In the genomic region with DNA sequence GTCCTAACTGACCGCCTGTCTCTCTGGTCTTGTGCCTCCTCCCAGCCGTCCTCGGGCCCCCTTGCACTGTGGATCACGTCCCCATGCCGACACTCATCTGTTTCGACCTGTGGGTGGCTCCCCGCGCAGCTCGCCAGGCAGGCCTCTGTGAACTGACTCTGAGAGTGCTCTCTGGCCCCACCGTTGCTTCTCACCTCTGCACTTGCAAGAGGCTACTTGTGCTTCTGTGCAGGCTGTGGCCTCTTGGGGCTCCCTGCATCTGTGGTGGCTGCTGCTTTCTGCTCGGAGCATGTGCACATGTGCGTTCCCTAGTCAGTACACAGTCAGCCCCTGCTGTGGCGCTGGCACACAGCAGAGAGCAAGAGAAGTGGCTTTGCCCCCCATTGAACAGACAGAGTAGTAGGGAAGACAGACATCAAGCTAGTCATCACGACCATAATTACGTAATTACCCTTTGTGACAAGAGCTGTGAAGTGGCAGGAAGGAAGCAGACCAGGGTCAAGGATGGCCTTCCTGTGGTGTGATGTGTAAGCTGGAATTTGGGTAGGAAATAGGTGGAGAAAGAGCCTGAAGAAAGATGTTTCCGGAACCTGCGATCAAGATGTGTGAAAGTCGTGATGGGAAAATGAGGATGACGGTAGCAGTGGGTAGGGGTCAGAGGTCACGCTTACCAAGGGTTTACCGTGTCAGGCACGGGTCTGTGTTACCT, we compare ENCODE assay signal across 11 cellular contexts.
DNase-seq lines count a peak whose midpoint lies in the region; ATAC-seq, FAIRE-seq and TF ChIP-seq lines count a peak whose summit lies in the region.
"Had no signal": no experiment of that assay in that cellular context is flagged by ENCODE, and none has a peak within 500 bp of the region (broad histone marks: within the 10 kb centered on the region; RNA-seq: fewer than 3 reads in every experiment).

No MANE protein-coding gene starts in this region.

- POLR2A ChIA-PET in H1 (lab: Charles Lee; ENCODE audit: partially characterized antibody), result interaction anchor here (1.4 kb wide), 1 partner anchor 275 kb away, joined by 4 read pairs; no protein-coding TSS in a partner anchor

- H3K9me3 ChIP-seq in H1 (ENCODE audit: insufficient read depth in 2 of 2, low read depth in 1 of 2, low read length in 1 of 2), result no peaks in the 10 kb centered on the region
- H3K9me3 ChIP-seq in trophoblast cell (ENCODE audit: insufficient read depth, low read depth, low read length), result no peaks in the 10 kb centered on the region

- H3K18ac ChIP-seq in H1 (ENCODE audit: extremely low read depth, low read length) (no peak overlapping the region), trophoblast cell (ENCODE audit: low read length) (no peak overlapping the region)

- H3K14ac ChIP-seq in H1 (ENCODE audit: insufficient read length), result no peak overlapping the region
- H3K14ac ChIP-seq in trophoblast cell (ENCODE audit: low read length), result no peak overlapping the region

- H3K56ac ChIP-seq in H1 (replicated peaks; ENCODE audit: insufficient read length, low read depth, low read length), result no peak overlapping the region

- no peak overlapping the region; the same call in 1 of the 2 replicates for H2BK15ac ChIP-seq in H1 (ENCODE audit: low read length)

- H2AK5ac ChIP-seq in H1 (ENCODE audit: low read depth, low read length) (peak overlapping the region; percentile 29), trophoblast cell (ENCODE audit: low read length) (no peak overlapping the region)

- DNase-seq in GM12865 (ENCODE audit: low read depth) (peak; percentile 5), NB4 (ENCODE audit: low read depth) (peak; percentile 70), H1 (ENCODE audit: low read depth in 1 of 2, low spot score in 2 of 2) (no peak), trophoblast cell (no peak), COLO668 (lab: John Stamatoyannopoulos, UW; ENCODE audit: unreplicated experiment) (no peak)
- DNase-seq: DMS153, foreskin keratinocyte, NCI-H510A treated with DMSO at 0.1 percent for 48 hours had no signal

- 89% methylated on average over 22 of the region's 22 CpGs; no CpG with 5 or more reads in 1 of the 2 experiments for WGBS in H1 (ENCODE audit: extremely low coverage in 1 of 2, insufficient coverage in 1 of 2, insufficient read length in 1 of 2, insufficient replicate concordance in 2 of 2, low coverage in 1 of 2, low lambda C conversion rate in 2 of 2, missing lambda C conversion rate in 1 of 2), 2 experiments
- WGBS in trophoblast cell (ENCODE audit: extremely low coverage, insufficient coverage, insufficient read length), result no CpG with 5 or more reads among the region's 22 CpGs

- no peak overlapping the region for H4K12ac ChIP-seq in trophoblast cell (ENCODE audit: low read depth, low read length)

- no peaks in the 10 kb centered on the region for H4K20me1 ChIP-seq in H1 (replicated peaks in 1 of 2; ENCODE audit: control insufficient read depth in 1 of 2, insufficient read depth in 2 of 2, low read length in 2 of 2)

- H4K8ac ChIP-seq in H1 (ENCODE audit: extremely low read depth, insufficient read depth, low read length) (peak overlapping the region; percentile 64), trophoblast cell (ENCODE audit: low read depth, low read length) (no peak overlapping the region)

- H3K4me1 ChIP-seq in H1 (replicated peaks in 1 of 4; ENCODE audit: control insufficient read depth in 3 of 4, insufficient read depth in 4 of 4, low read length in 3 of 4), result peaks cover 0 to 14% (median 7%) of the 10 kb centered on the region in 4 experiments; a peak in 5 of 7 replicates
- H3K4me1 ChIP-seq in trophoblast cell (ENCODE audit: control insufficient read depth in 1 of 2, insufficient read depth in 2 of 2, low read length in 2 of 2), result peaks cover 5 to 18% of the 10 kb centered on the region in 2 experiments
- H3K4me1 ChIP-seq: foreskin keratinocyte had no signal

- no peaks in the 10 kb centered on the region for H3K27me3 ChIP-seq in H1 (replicated peaks in 1 of 4; ENCODE audit: control insufficient read depth in 3 of 4, extremely low read depth in 1 of 4, insufficient read depth in 3 of 4, low read length in 3 of 4)
- no peaks in the 10 kb centered on the region for H3K27me3 ChIP-seq in trophoblast cell (ENCODE audit: insufficient read depth, low read length)
- H3K27me3 ChIP-seq: foreskin keratinocyte had no signal

- H3K4ac ChIP-seq in H1 (replicated peaks; ENCODE audit: insufficient read length, low read depth, low read length) (no peak overlapping the region), trophoblast cell (ENCODE audit: low read depth, low read length) (no peak overlapping the region)

- H2BK12ac ChIP-seq in H1 (ENCODE audit: low read depth, low read length), result no peak overlapping the region; the same call in 1 of the 2 replicates
- no peak overlapping the region for H2BK12ac ChIP-seq in trophoblast cell (ENCODE audit: low read length)

- TF ChIP-seq CTCF in GM12865 (IDR thresholded peaks at IDR 0.05; ENCODE audit: insufficient read depth, low read depth, low read length, missing control alignments) (no peak), NB4 (IDR thresholded peaks at IDR 0.05; ENCODE audit: low read depth, low read length) (no peak), H1 (IDR thresholded peaks at IDR 0.05; ENCODE audit: control extremely low read depth in 1 of 3, insufficient read depth in 1 of 3, low read depth in 1 of 3, low read length in 3 of 3) (no peak)

- H3K23ac ChIP-seq in H1 (ENCODE audit: insufficient read length) (no peak overlapping the region), trophoblast cell (ENCODE audit: low read length) (no peak overlapping the region)

- H3K79me2 ChIP-seq in H1 (ENCODE audit: control insufficient read depth in 1 of 2, insufficient read depth in 2 of 2, low read length in 2 of 2) (no peaks in the 10 kb centered on the region), trophoblast cell (ENCODE audit: control insufficient read depth, insufficient read depth, low read length, poor library complexity) (no peaks in the 10 kb centered on the region)

- no peak for TF ChIP-seq RAD21 in H1 (IDR thresholded peaks at IDR 0.05 in 1 of 2, conservative IDR thresholded peaks at IDR 0.05 in 1 of 2; ENCODE audit: low read depth in 2 of 2, low read length in 2 of 2)

- no peak overlapping the region for H3K4me3 ChIP-seq in GM12865 (ENCODE audit: low read depth, low read length)
- H3K4me3 ChIP-seq in NB4 (ENCODE audit: low read depth, low read length), result no peak overlapping the region
- no peak overlapping the region for H3K4me3 ChIP-seq in H1 (ENCODE audit: extremely low read depth in 1 of 4, insufficient read depth in 2 of 4, low read depth in 3 of 4, low read length in 4 of 4)
- peak overlapping the region; percentile 18 for H3K4me3 ChIP-seq in trophoblast cell (ENCODE audit: low read depth, low read length)
- H3K4me3 ChIP-seq: skin epidermis had no signal

- H4K91ac ChIP-seq in H1 (replicated peaks; ENCODE audit: insufficient read length, low read length) (peak overlapping the region; percentile 7), trophoblast cell (ENCODE audit: low read depth, low read length) (peak overlapping the region; percentile 20)

- TF ChIP-seq POLR2A in NB4 (IDR thresholded peaks at IDR 0.05; ENCODE audit: extremely low read depth, insufficient read length) (no peak), H1 (IDR thresholded peaks at IDR 0.05; ENCODE audit: control extremely low read depth in 1 of 2, low read depth in 2 of 2, low read length in 2 of 2) (no peak)

- CTCF ChIA-PET in H1 (lab: Charles Lee; ENCODE audit: partially characterized antibody), result interaction anchor here (0.7 to 2.7 kb wide), 10 partner anchors 10 to 378 kb away, joined by 3 to 13 read pairs (median 4); no protein-coding TSS in a partner anchor

- H3K9ac ChIP-seq in H1 (replicated peaks in 1 of 4; ENCODE audit: extremely low read depth in 1 of 4, low read depth in 3 of 4, low read length in 3 of 4) (no peak overlapping the region), trophoblast cell (ENCODE audit: low read length) (no peak overlapping the region)

- no peak overlapping the region for H2BK20ac ChIP-seq in H1 (ENCODE audit: low read length)

- peak overlapping the region; percentile 64; the same call in 1 of the 2 replicates for H2BK5ac ChIP-seq in H1 (ENCODE audit: low read depth, low read length)
- H2BK5ac ChIP-seq in trophoblast cell (ENCODE audit: low read depth, low read length, poor library complexity), result no peak overlapping the region

- H3K23me2 ChIP-seq in H1 (ENCODE audit: low read depth, low read length), result no peaks in the 10 kb centered on the region

- H3K27ac ChIP-seq in H1 (ENCODE audit: low read depth, low read length) (no peak overlapping the region), trophoblast cell (ENCODE audit: low read depth, low read length) (no peak overlapping the region)
- H3K27ac ChIP-seq: foreskin keratinocyte, skin epidermis had no signal

- H3K79me1 ChIP-seq in H1 (ENCODE audit: low read depth, low read length) (no peaks in the 10 kb centered on the region), trophoblast cell (ENCODE audit: low read length) (no peaks in the 10 kb centered on the region)

- no peak for TF ChIP-seq EP300 in H1 (IDR thresholded peaks at IDR 0.05; ENCODE audit: borderline replicate concordance in 1 of 2, low read depth in 2 of 2, low read length in 2 of 2)

- no peaks in the 10 kb centered on the region for H3K36me3 ChIP-seq in H1 (ENCODE audit: control insufficient read depth in 2 of 4, insufficient read depth in 4 of 4, low read length in 3 of 4)
- no peaks in the 10 kb centered on the region for H3K36me3 ChIP-seq in trophoblast cell (ENCODE audit: control insufficient read depth in 1 of 2, insufficient read depth in 2 of 2, low read length in 2 of 2)

- FAIRE-seq in H1 (lab: Jason Lieb, UNC), result no peak

- H2AFZ ChIP-seq in H1 (ENCODE audit: low read length), result no peak overlapping the region
- H2AFZ ChIP-seq in trophoblast cell (ENCODE audit: insufficient read depth, low read length, poor library complexity), result no peak overlapping the region

- no peak overlapping the region for H2BK120ac ChIP-seq in H1 (replicated peaks; ENCODE audit: low read depth, low read length)
- H2BK120ac ChIP-seq in trophoblast cell (ENCODE audit: insufficient read depth, low read length, poor library complexity), result no peak overlapping the region

- ATAC-seq in GM18861 (IDR thresholded peaks at IDR 0.05; ENCODE audit: unreplicated experiment) (no peak), GM21423 (IDR thresholded peaks at IDR 0.05; ENCODE audit: unreplicated experiment) (no peak)
- ATAC-seq: foreskin keratinocyte had no signal

- H4K5ac ChIP-seq in H1 (ENCODE audit: insufficient read length, low read depth, low read length), result peak overlapping the region; percentile 3

- no peak overlapping the region for H3K4me2 ChIP-seq in H1 (ENCODE audit: insufficient read depth in 1 of 2, low read depth in 2 of 2, low read length in 2 of 2)
- no peak overlapping the region for H3K4me2 ChIP-seq in trophoblast cell (ENCODE audit: low read length)

TF ChIP-seq in H1, 55 proteins besides CTCF, POLR2A, EP300 and RAD21 (continues in another document):
- TF ChIP-seq CHD2 (IDR thresholded peaks at IDR 0.05; ENCODE audit: low read length), result no peak
- TF ChIP-seq POU5F1 (IDR thresholded peaks at IDR 0.05; ENCODE audit: low read depth, low read length), result no peak
- no peak for TF ChIP-seq YY1 (IDR thresholded peaks at IDR 0.05; ENCODE audit: low read depth, low read length)
- no peak for TF ChIP-seq KDM1A (IDR thresholded peaks at IDR 0.05; ENCODE audit: borderline replicate concordance, low read length)
- no peak for TF ChIP-seq PHF8 (conservative IDR thresholded peaks at IDR 0.05; ENCODE audit: low read depth, low read length)

Comparison
In these comparisons a context has a peak if more than half of its experiments do, and no peak if none do; other contexts are left out.
1. DNase-seq: peak in GM12865 (single experiment) and NB4 (single experiment); none in H1 (0 of 2), trophoblast cell (0 of 2) and COLO668 (single experiment).